Comparison of ENCODE assay signal across 19 cellular contexts in the genomic region with DNA sequence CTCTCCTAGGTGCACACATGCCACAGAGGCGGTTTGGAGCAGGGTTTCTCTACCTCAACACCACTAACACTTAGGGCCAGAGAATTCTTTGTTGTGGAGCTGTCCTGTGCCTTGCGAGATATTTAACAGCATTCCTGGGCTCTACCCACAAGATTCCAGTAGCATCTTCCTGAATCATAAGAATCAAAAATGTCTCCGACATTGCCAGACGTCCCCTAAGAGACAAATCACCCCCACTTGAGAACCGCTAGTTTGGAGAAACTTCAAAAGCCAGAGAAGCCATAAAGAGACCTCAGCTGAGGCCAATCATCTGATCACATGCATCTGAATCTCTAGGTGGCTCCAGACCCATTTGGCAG. TPM values are rescaled to one million over a fixed set of nuclear protein-coding genes. Genes with fewer than 3 reads are reported as not detected.
"Had no signal": no experiment of that assay in that cellular context is flagged by ENCODE, and none has a peak within 500 bp of the region (broad histone marks: within the 10 kb centered on the region; RNA-seq: fewer than 3 reads in every experiment).

No MANE protein-coding gene starts in this region.

- H3K9me3 ChIP-seq: esophagus muscularis mucosa, gastrocnemius medialis, heart right ventricle, stomach, thoracic aorta, transverse colon had no signal

- H3K4me3 Mint-ChIP-seq: naive B cell had no signal

- H3K4me3 ChIP-seq: esophagus muscularis mucosa, gastrocnemius medialis, heart right ventricle, skin epidermis, stomach, thoracic aorta, transverse colon had no signal

- H3K27me3 Mint-ChIP-seq: naive B cell had no signal

- H3K27ac ChIP-seq: esophagus muscularis mucosa, gastrocnemius medialis, heart right ventricle, skin epidermis, stomach, thoracic aorta, transverse colon had no signal

- DNase-seq: cortex of kidney; effector memory CD4-positive, alpha-beta T cell; gastrocnemius medialis; heart right ventricle; hypothalamus; kidney glomerular epithelial cell; mesendoderm; naive B cell; stimulated activated CD4-positive, alpha-beta T cell treated with anti-CD3 and anti-CD28 coated beads, Interleukin-2, amount 100 ng/mL, for 24 hours; stimulated activated CD4-positive, alpha-beta T cell treated with anti-CD3 and anti-CD28 coated beads, Interleukin-4, amount 100 ng/mL, for 4 hours; stimulated activated naive CD4-positive, alpha-beta T cell; stomach; substantia nigra; transverse colon had no signal

- H3K9me3 Mint-ChIP-seq: naive B cell had no signal

- ATAC-seq: gastrocnemius medialis, sciatic nerve had no signal

RNA-seq across cellular contexts. Expression of gene ELFN2, which starts 42.8 kb away (rescaled TPM):
- total RNA-seq: lung microvascular endothelial cell, thoracic aorta had no signal
